Comparison of ENCODE assay signal across 13 cellular contexts in the genomic region with DNA sequence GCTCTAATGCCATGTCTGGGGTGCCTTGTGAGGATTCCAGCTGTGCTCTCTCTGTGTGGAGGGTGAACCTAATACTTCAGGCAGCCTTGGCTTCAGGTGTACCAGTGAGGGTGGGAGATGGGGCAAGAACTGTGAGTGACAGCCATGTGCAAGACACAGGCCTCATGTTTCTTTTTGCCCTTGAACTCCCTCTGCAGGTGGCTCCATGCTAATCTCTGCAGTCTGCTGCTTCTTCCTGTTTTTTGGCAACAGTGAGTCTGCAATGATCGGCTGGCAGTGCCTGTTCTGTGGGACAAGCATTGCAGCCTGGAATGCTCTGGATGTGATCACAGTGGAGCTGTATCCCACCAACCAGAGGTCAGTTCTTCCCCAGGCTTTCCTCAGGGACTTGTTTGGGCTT.
DNase-seq lines count a peak whose midpoint lies in the region; ATAC-seq, FAIRE-seq and TF ChIP-seq lines count a peak whose summit lies in the region.
"Had no signal": no experiment of that assay in that cellular context is flagged by ENCODE, and none has a peak within 500 bp of the region (broad histone marks: within the 10 kb centered on the region; RNA-seq: fewer than 3 reads in every experiment).

No MANE protein-coding gene starts in this region.

- no peaks in the 10 kb centered on the region for H4K20me1 ChIP-seq in K562 (replicated peaks; ENCODE audit: control insufficient read depth, insufficient read depth, low read length)
- H4K20me1 ChIP-seq in PC-9 (ENCODE audit: insufficient read depth), result no peaks in the 10 kb centered on the region
- H4K20me1 ChIP-seq: BLaER1 treated with 17β-estradiol and CSF1 and Interleukin-3, amounts not matched to agents 10 nM and 100 nM had no signal

- H3K9ac ChIP-seq in K562 (ENCODE audit: insufficient read depth in 1 of 2, low read depth in 2 of 2, low read length in 2 of 2), result no peak overlapping the region
- H3K9ac ChIP-seq: BLaER1 treated with 17β-estradiol and CSF1 and Interleukin-3, amounts not matched to agents 10 nM and 100 nM had no signal

- no peak overlapping the region for H3K4me3 ChIP-seq in K562
- no peak overlapping the region for H3K4me3 ChIP-seq in PC-9
- H3K4me3 ChIP-seq: BLaER1 treated with 17β-estradiol and CSF1 and Interleukin-3, amounts not matched to agents 10 nM and 100 nM had no signal

- POLR2A ChIA-PET in K562 (lab: Yijun Ruan, JAX), result interaction anchor here (1.1 kb wide), 1 partner anchor 17 kb away, joined by 3 read pairs; no protein-coding TSS in a partner anchor
- POLR2A ChIA-PET in PC-9 (lab: Charles Lee; ENCODE audit: unreplicated experiment), result no interaction called here

- H3K9me3 ChIP-seq in K562 (replicated peaks; ENCODE audit: control insufficient read depth, insufficient read depth, low read depth, low read length), result no peaks in the 10 kb centered on the region
- H3K9me3 ChIP-seq in PC-9 (ENCODE audit: insufficient read depth, low read depth), result no peaks in the 10 kb centered on the region
- H3K9me3 ChIP-seq: BLaER1 treated with 17β-estradiol and CSF1 and Interleukin-3, amounts not matched to agents 10 nM and 100 nM had no signal

- no peaks in the 10 kb centered on the region for H3K36me3 ChIP-seq in K562 (ENCODE audit: control insufficient read depth, insufficient read depth, low read length)
- no peaks in the 10 kb centered on the region for H3K36me3 ChIP-seq in PC-9 (ENCODE audit: low read depth)
- H3K36me3 ChIP-seq: BLaER1 treated with 17β-estradiol and CSF1 and Interleukin-3, amounts not matched to agents 10 nM and 100 nM had no signal

- no peaks in the 10 kb centered on the region for H3F3A ChIP-seq in PC-9 (ENCODE audit: insufficient read depth, low read depth)

- TF ChIP-seq RAD21 in K562 (CRISPR knock-in tag; conservative IDR thresholded peaks at IDR 0.05 in 1 of 2, IDR thresholded peaks at IDR 0.05 in 1 of 2), result no peak

- TF ChIP-seq POLR2A in K562 (conservative IDR thresholded peaks at IDR 0.05), result no peak

- peak; percentile 82 for ATAC-seq in K562
- no peak for ATAC-seq in GM21447 (IDR thresholded peaks at IDR 0.05; ENCODE audit: unreplicated experiment)
- ATAC-seq: activated CD8-positive, alpha-beta memory T cell treated with anti-CD3 and anti-CD28 coated beads, Interleukin-2, amount 10 ng/mL, durations not matched to agents 7 days and 5 days; natural killer cell treated with Interleukin-12 subunit alpha and Interleukin-12 subunit beta and Interleukin-15 and Interleukin-18, amount 100 ng/mL, for 72 hours had no signal

- H3K27me3 ChIP-seq in K562 (ENCODE audit: control insufficient read depth in 2 of 2, insufficient read depth in 2 of 2, low read length in 2 of 2) (peaks cover 17 to 20% of the 10 kb centered on the region in 2 experiments), PC-9 (ENCODE audit: insufficient read depth, low read depth) (peaks cover 65% of the 10 kb centered on the region)
- H3K27me3 ChIP-seq: BLaER1 treated with 17β-estradiol and CSF1 and Interleukin-3, amounts not matched to agents 10 nM and 100 nM had no signal

- BruUV-seq in K562 (replicated peaks; lab: Mats Ljungman, UMichigan) (no TSS peak), PC-9 (replicated peaks; lab: Mats Ljungman, UMichigan) (no TSS peak)

- H3K27ac ChIP-seq in K562 (ENCODE audit: extremely low read depth, low read depth, low read length), result no peak overlapping the region
- H3K27ac ChIP-seq in PC-9, result no peak overlapping the region
- H3K27ac ChIP-seq: BLaER1 treated with 17β-estradiol and CSF1 and Interleukin-3, amounts not matched to agents 10 nM and 100 nM had no signal

- WGBS in K562 (ENCODE audit: insufficient coverage, low coverage, missing lambda C conversion rate), result 7% methylated on average over 1 of the region's 1 CpG

- TF ChIP-seq CTCF in K562 (IDR thresholded peaks at IDR 0.05 in 2 of 3, conservative IDR thresholded peaks at IDR 0.05 in 1 of 3; ENCODE audit: insufficient read depth in 2 of 3, low read depth in 1 of 3, low read length in 3 of 3) (peak; percentile 21 to 64 (median 61); a peak in 5 of 6 replicates), PC-9 (conservative IDR thresholded peaks at IDR 0.05) (no peak)

- no peaks in the 10 kb centered on the region for H3K9me1 ChIP-seq in K562 (ENCODE audit: control insufficient read depth, insufficient read depth, low read length)

- TF ChIP-seq EP300 in K562 (IDR thresholded peaks at IDR 0.05; ENCODE audit: low read length), result no peak

- DNase-seq in stimulated activated CD4-positive, alpha-beta T cell treated with anti-CD3 and anti-CD28 coated beads, Interleukin-15, amount 100 ng/mL, for 24 hours, result peak; percentile 12
- DNase-seq in stimulated activated CD4-positive, alpha-beta T cell treated with anti-CD3 and anti-CD28 coated beads, Interleukin-4, amount 100 ng/mL, for 24 hours, result no peak
- DNase-seq in NCI-H526 treated with DMSO at 0.1 percent for 48 hours (lab: John Stamatoyannopoulos, UW) (peak; percentile 30), K562 (ENCODE audit: extremely low read depth in 1 of 4, low spot score in 3 of 4) (peak in 2 of 4 experiments; percentile 19 to 20), ecto neural progenitor cell (ENCODE audit: low spot score) (no peak), COR-L47 (lab: John Stamatoyannopoulos, UW) (no peak), PC-9 (no peak)
- DNase-seq: activated CD8-positive, alpha-beta memory T cell treated with anti-CD3 and anti-CD28 coated beads, Interleukin-2, amount 10 ng/mL, durations not matched to agents 7 days and 5 days; amygdala had no signal

- no peaks in the 10 kb centered on the region for H3K9me2 ChIP-seq in PC-9 (ENCODE audit: insufficient read depth)

- no peak for FAIRE-seq in K562 (lab: Jason Lieb, UNC)
- FAIRE-seq: GM12892 had no signal

- CTCF ChIA-PET in K562 (lab: Yijun Ruan, JAX; ENCODE audit: low intra/inter-chr PET ratio) (no interaction called here), PC-9 (lab: Charles Lee) (interaction anchor here (0.6 kb wide), 1 partner anchor 563 kb away, joined by 3 read pairs; no protein-coding TSS in a partner anchor)

- H2AFZ ChIP-seq in K562 (ENCODE audit: low read depth, low read length) (peak overlapping the region; percentile 79), PC-9 (no peak overlapping the region)

- peaks cover 0 to 5% of the 10 kb centered on the region in 2 experiments; a peak in 2 of 5 replicates for H3K4me1 ChIP-seq in K562 (replicated peaks in 1 of 2; ENCODE audit: control insufficient read depth in 2 of 2, insufficient read depth in 2 of 2, low read length in 2 of 2)
- no peaks in the 10 kb centered on the region for H3K4me1 ChIP-seq in PC-9 (replicated peaks; ENCODE audit: insufficient read depth)

- in situ Hi-C loops in K562 (cut with MboI), result no loop called here

- H3K79me2 ChIP-seq in K562 (ENCODE audit: control insufficient read depth, insufficient read depth, low read length), result no peaks in the 10 kb centered on the region
- H3K79me2 ChIP-seq in PC-9 (ENCODE audit: low read depth), result no peaks in the 10 kb centered on the region

- intact Hi-C loops in K562 (cut with micrococcal nuclease), result no loop called here
- intact Hi-C loops in PC-9 (cut with micrococcal nuclease; ENCODE audit: unreplicated experiment), result no loop called here

- H3K4me2 ChIP-seq in K562 (ENCODE audit: insufficient read depth, low read length) (peak overlapping the region; percentile 52), PC-9 (no peak overlapping the region)

TF ChIP-seq in K562, 482 proteins besides CTCF, POLR2A, EP300 and RAD21 (continues in another document):
- TF ChIP-seq RCOR1 (IDR thresholded peaks at IDR 0.05; ENCODE audit: borderline replicate concordance in 1 of 2, low read depth in 2 of 2, low read length in 2 of 2) (0 out of 4 replicates have a peak, but pooled peaks of 1 of the 2 experiments have one; percentile 3), NFE2 (IDR thresholded peaks at IDR 0.05; ENCODE audit: low read depth) (peak; percentile 38; the same call in 1 of the 2 replicates), CTBP1 (IDR thresholded peaks at IDR 0.05; ENCODE audit: borderline replicate concordance) (peak; percentile 22; the same call in 1 of the 2 replicates), TGIF2 (CRISPR knock-in tag; IDR thresholded peaks at IDR 0.05) (no peak), HMG20B (CRISPR knock-in tag; IDR thresholded peaks at IDR 0.05) (no peak), TCF7L2 (IDR thresholded peaks at IDR 0.05; ENCODE audit: low read depth, low read length) (no peak), CEBPB (tag; IDR thresholded peaks at IDR 0.05) (peak; percentile 48; the same call in 1 of the 2 replicates), FOXK2 (conservative IDR thresholded peaks at IDR 0.05 in 1 of 2, IDR thresholded peaks at IDR 0.05 in 1 of 2; ENCODE audit: low read depth in 2 of 2) (peak in 1 of 2 experiments; percentile 64; a peak in 2 of 4 replicates), L3MBTL2 (IDR thresholded peaks at IDR 0.05) (0 out of 2 replicates have a peak, but pooled peaks have one; percentile 19), ELF1 (tag; IDR thresholded peaks at IDR 0.05) (peak; percentile 53; the same call in 1 of the 2 replicates), CBFB (CRISPR knock-in tag; IDR thresholded peaks at IDR 0.05) (no peak)
- TF ChIP-seq, protein P1, sequence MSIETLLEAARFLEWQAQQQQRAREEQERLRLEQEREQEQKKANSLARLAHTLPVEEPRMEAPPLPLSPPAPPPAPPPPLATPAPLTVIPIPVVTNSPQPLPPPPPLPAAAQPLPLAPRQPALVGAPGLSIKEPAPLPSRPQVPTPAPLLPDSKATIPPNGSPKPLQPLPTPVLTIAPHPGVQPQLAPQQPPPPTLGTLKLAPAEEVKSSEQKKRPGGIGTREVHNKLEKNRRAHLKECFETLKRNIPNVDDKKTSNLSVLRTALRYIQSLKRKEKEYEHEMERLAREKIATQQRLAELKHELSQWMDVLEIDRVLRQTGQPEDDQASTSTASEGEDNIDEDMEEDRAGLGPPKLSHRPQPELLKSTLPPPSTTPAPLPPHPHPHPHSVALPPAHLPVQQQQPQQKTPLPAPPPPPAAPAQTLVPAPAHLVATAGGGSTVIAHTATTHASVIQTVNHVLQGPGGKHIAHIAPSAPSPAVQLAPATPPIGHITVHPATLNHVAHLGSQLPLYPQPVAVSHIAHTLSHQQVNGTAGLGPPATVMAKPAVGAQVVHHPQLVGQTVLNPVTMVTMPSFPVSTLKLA (conservative IDR thresholded peaks at IDR 0.05), result 0 out of 4 replicates have a peak, but pooled peaks of 1 of the 2 experiments have one; percentile 27
- TF ChIP-seq, protein P2, sequence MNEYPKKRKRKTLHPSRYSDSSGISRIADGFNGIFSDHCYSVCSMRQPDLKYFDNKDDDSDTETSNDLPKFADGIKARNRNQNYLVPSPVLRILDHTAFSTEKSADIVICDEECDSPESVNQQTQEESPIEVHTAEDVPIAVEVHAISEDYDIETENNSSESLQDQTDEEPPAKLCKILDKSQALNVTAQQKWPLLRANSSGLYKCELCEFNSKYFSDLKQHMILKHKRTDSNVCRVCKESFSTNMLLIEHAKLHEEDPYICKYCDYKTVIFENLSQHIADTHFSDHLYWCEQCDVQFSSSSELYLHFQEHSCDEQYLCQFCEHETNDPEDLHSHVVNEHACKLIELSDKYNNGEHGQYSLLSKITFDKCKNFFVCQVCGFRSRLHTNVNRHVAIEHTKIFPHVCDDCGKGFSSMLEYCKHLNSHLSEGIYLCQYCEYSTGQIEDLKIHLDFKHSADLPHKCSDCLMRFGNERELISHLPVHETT (CRISPR knock-in tag; conservative IDR thresholded peaks at IDR 0.05 in 1 of 2, IDR thresholded peaks at IDR 0.05 in 1 of 2), result peak in 1 of 2 experiments; percentile 36; a peak in 1 of 4 replicates

Comparison
In these comparisons a context has a peak if more than half of its experiments do, and no peak if none do; other contexts are left out.
1. DNase-seq: peak in stimulated activated CD4-positive, alpha-beta T cell treated with anti-CD3 and anti-CD28 coated beads, Interleukin-15, amount 100 ng/mL, for 24 hours (single experiment) and NCI-H526 treated with DMSO at 0.1 percent for 48 hours (single experiment); none in stimulated activated CD4-positive, alpha-beta T cell treated with anti-CD3 and anti-CD28 coated beads, Interleukin-4, amount 100 ng/mL, for 24 hours (single experiment), ecto neural progenitor cell (single experiment), COR-L47 (single experiment) and PC-9 (0 of 2).